12 cellular contexts compared by ENCODE assay signal in genomic region chr7:106281919-106282318, GRCh38. TPM values are rescaled to one million over a fixed set of nuclear protein-coding genes. Genes with fewer than 3 reads are reported as not detected.
DNase-seq lines count a peak whose midpoint lies in the region; ATAC-seq and TF ChIP-seq lines count a peak whose summit lies in the region.
"Had no signal": no experiment of that assay in that cellular context is flagged by ENCODE, and none has a peak within 500 bp of the region (broad histone marks: within the 10 kb centered on the region; RNA-seq: fewer than 3 reads in every experiment).

No MANE protein-coding gene starts in this region.

- no peak for TF ChIP-seq CTCF in GM12865 (IDR thresholded peaks at IDR 0.05; ENCODE audit: insufficient read depth, low read depth, low read length, missing control alignments)
- TF ChIP-seq CTCF in OCI-LY7 (conservative IDR thresholded peaks at IDR 0.05; ENCODE audit: low read length) = no peak
- TF ChIP-seq CTCF in neutrophil (IDR thresholded peaks at IDR 0.05) = no peak
- no peak for TF ChIP-seq CTCF in SK-N-SH (IDR thresholded peaks at IDR 0.05)

- peak; percentile 38 for DNase-seq in GM12865 (ENCODE audit: low read depth)
- DNase-seq in OCI-LY7 (ENCODE audit: low spot score) = no peak
- DNase-seq in caudate nucleus (lab: John Stamatoyannopoulos, UW) = no peak
- no peak for DNase-seq in NAMALWA (ENCODE audit: low spot score)
- no peak for DNase-seq in SK-N-SH
- DNase-seq: activated CD4-positive, CD25-positive, alpha-beta regulatory T cell treated with anti-CD3 and anti-CD28 coated beads, Interleukin-2, amount 50 U/mL, for 72 hours; brain microvascular endothelial cell; NCI-H526; SJCRH30 had no signal

- CTCF ChIA-PET in OCI-LY7 (lab: Charles Lee; ENCODE audit: unreplicated experiment) = interaction anchor here (1.1 kb wide), 1 partner anchor 10 kb away, joined by 3 read pairs; no protein-coding TSS in a partner anchor
- CTCF ChIA-PET in SK-N-SH (lab: Yijun Ruan, JAX) = interaction anchor here (1.5 kb wide), 1 partner anchor 105 kb away, joined by 7 read pairs; no protein-coding TSS in a partner anchor

- no peak for ATAC-seq in GM18511 (IDR thresholded peaks at IDR 0.05; ENCODE audit: unreplicated experiment)

- no peaks in the 10 kb centered on the region for H3K27me3 ChIP-seq in neutrophil
- H3K27me3 ChIP-seq in SK-N-SH (ENCODE audit: insufficient read depth) = no peaks in the 10 kb centered on the region
- H3K27me3 ChIP-seq: brain microvascular endothelial cell, SJCRH30 had no signal

- TF ChIP-seq RAD21 in SK-N-SH (IDR thresholded peaks at IDR 0.05; ENCODE audit: low read length) = no peak

- peaks cover 31% of the 10 kb centered on the region for H3K4me1 ChIP-seq in OCI-LY7 (ENCODE audit: insufficient read depth, low read length, poor library complexity, severe bottlenecking)
- peaks cover 48 to 53% of the 10 kb centered on the region in 2 experiments for H3K4me1 ChIP-seq in neutrophil (ENCODE audit: control insufficient read depth in 1 of 2, insufficient read depth in 1 of 2, low read depth in 1 of 2, low read length in 1 of 2)
- H3K4me1 ChIP-seq in SK-N-SH (ENCODE audit: control insufficient read depth in 1 of 2, insufficient read depth in 2 of 2, low read depth in 1 of 2, low read length in 1 of 2) = peaks cover 12 to 22% of the 10 kb centered on the region in 2 experiments; a peak in 3 of 4 replicates
- H3K4me1 ChIP-seq: parathyroid adenoma had no signal

- H3K79me2 ChIP-seq in OCI-LY7 (ENCODE audit: insufficient read depth, low read depth, low read length) = peaks cover 59% of the 10 kb centered on the region
- peaks cover 72% of the 10 kb centered on the region for H3K79me2 ChIP-seq in SK-N-SH (ENCODE audit: insufficient read depth)

- TF ChIP-seq EP300 in SK-N-SH (IDR thresholded peaks at IDR 0.05; ENCODE audit: borderline replicate concordance in 1 of 2, low read depth in 1 of 2, low read length in 1 of 2) = no peak

- peak overlapping the region; percentile 94 for H3K4me3 ChIP-seq in GM12865 (ENCODE audit: low read depth, low read length)
- no peak overlapping the region for H3K4me3 ChIP-seq in OCI-LY7 (ENCODE audit: low read depth, low read length, poor library complexity, severe bottlenecking)
- H3K4me3 ChIP-seq in neutrophil (ENCODE audit: low read depth in 1 of 2, low read length in 1 of 2) = peak overlapping the region; percentile 86 to 89
- 0 out of 4 replicates have a peak overlapping the region, but pooled peaks of 1 of the 2 experiments have one; percentile 6 for H3K4me3 ChIP-seq in SK-N-SH (ENCODE audit: low read depth in 2 of 2, low read length in 1 of 2)
- H3K4me3 ChIP-seq: SJCRH30 had no signal

- no peak overlapping the region for H3K9ac ChIP-seq in SK-N-SH
- H3K9ac ChIP-seq: parathyroid adenoma had no signal

- peaks cover 19% of the 10 kb centered on the region for H3F3A ChIP-seq in SK-N-SH (replicated peaks; ENCODE audit: insufficient read depth)

- H2AFZ ChIP-seq in OCI-LY7 (ENCODE audit: low read length) = no peak overlapping the region
- H2AFZ ChIP-seq in SK-N-SH (ENCODE audit: low read depth) = no peak overlapping the region
- H2AFZ ChIP-seq: parathyroid adenoma had no signal

- 98% methylated on average over 3 of the region's 3 CpGs for WGBS in SK-N-SH (ENCODE audit: low lambda C conversion rate)

- peaks cover 19% of the 10 kb centered on the region for H3K36me3 ChIP-seq in OCI-LY7 (ENCODE audit: insufficient read depth, low read length)
- peaks cover 67% of the 10 kb centered on the region for H3K36me3 ChIP-seq in neutrophil
- peaks cover 1 to 8% of the 10 kb centered on the region in 2 experiments for H3K36me3 ChIP-seq in SK-N-SH (replicated peaks in 1 of 2; ENCODE audit: control insufficient read depth in 1 of 2, insufficient read depth in 2 of 2, low read length in 1 of 2)
- H3K36me3 ChIP-seq: brain microvascular endothelial cell, SJCRH30 had no signal

- no peaks in the 10 kb centered on the region for H3K9me2 ChIP-seq in OCI-LY7 (ENCODE audit: insufficient read depth, low read length)
- no peaks in the 10 kb centered on the region for H3K9me2 ChIP-seq in SK-N-SH

- intact Hi-C loops in OCI-LY7 (cut with micrococcal nuclease; ENCODE audit: unreplicated experiment) = loop anchor here (10.0 kb wide), 2 partner anchors 747 to 883 kb away; partner anchors contain the start of genes HBP1 and RINT1

- POLR2A ChIA-PET in OCI-LY7 (lab: Charles Lee) = interaction anchor here (0.7 to 1.0 kb wide), 3 partner anchors 11 to 254 kb away, joined by 3 read pairs; no protein-coding TSS in a partner anchor
- POLR2A ChIA-PET in SK-N-SH (lab: Yijun Ruan, JAX) = no interaction called here

- no peak overlapping the region for H3K27ac ChIP-seq in OCI-LY7 (ENCODE audit: low read depth, low read length, poor library complexity, severe bottlenecking)
- peak overlapping the region; percentile 4 for H3K27ac ChIP-seq in caudate nucleus (ENCODE audit: low read depth, low read length)
- H3K27ac ChIP-seq in neutrophil = peak overlapping the region; percentile 96
- no peak overlapping the region for H3K27ac ChIP-seq in SK-N-SH (ENCODE audit: low read depth in 2 of 2, low read length in 1 of 2)
- H3K27ac ChIP-seq: brain microvascular endothelial cell, parathyroid adenoma, SJCRH30 had no signal

- no peaks in the 10 kb centered on the region for H3K9me3 ChIP-seq in OCI-LY7 (ENCODE audit: low read length)
- H3K9me3 ChIP-seq in neutrophil = peaks cover 3% of the 10 kb centered on the region
- H3K9me3 ChIP-seq in SK-N-SH = no peaks in the 10 kb centered on the region
- H3K9me3 ChIP-seq: SJCRH30 had no signal

- no TSS peak for BruUV-seq in OCI-LY7 (replicated peaks; lab: Mats Ljungman, UMichigan)

- H4K20me1 ChIP-seq in OCI-LY7 (ENCODE audit: insufficient read depth, low read length) = peaks cover 38% of the 10 kb centered on the region; the same call in 1 of the 2 replicates
- peaks cover 17% of the 10 kb centered on the region for H4K20me1 ChIP-seq in SK-N-SH (ENCODE audit: insufficient read depth)

- H3K4me2 ChIP-seq in OCI-LY7 (ENCODE audit: low read length) (peak overlapping the region; percentile 90), SK-N-SH (no peak overlapping the region)

TF ChIP-seq in SK-N-SH, 30 proteins besides CTCF, POLR2A, EP300 and RAD21 (continues in another document):
- TF ChIP-seq ZBTB33 (IDR thresholded peaks at IDR 0.05; ENCODE audit: borderline replicate concordance, low read depth) (no peak), CHD2 (IDR thresholded peaks at IDR 0.05; ENCODE audit: low read length, partially characterized antibody) (no peak), MXI1 (IDR thresholded peaks at IDR 0.05; ENCODE audit: low read depth, low read length) (no peak), TAF1 (IDR thresholded peaks at IDR 0.05; ENCODE audit: borderline replicate concordance, low read depth, low read length) (no peak), FOXM1 (IDR thresholded peaks at IDR 0.05; ENCODE audit: low read depth) (no peak), TCF12 (IDR thresholded peaks at IDR 0.05) (no peak), USF2 (IDR thresholded peaks at IDR 0.05; ENCODE audit: borderline replicate concordance, low read depth, low read length) (no peak), USF1 (IDR thresholded peaks at IDR 0.05; ENCODE audit: borderline replicate concordance, low read depth) (no peak), NRF1 (IDR thresholded peaks at IDR 0.05; ENCODE audit: low read depth, low read length) (no peak), MAX (IDR thresholded peaks at IDR 0.05; ENCODE audit: low read depth) (no peak), RCOR1 (IDR thresholded peaks at IDR 0.05; ENCODE audit: low read length) (no peak), YY1 (IDR thresholded peaks at IDR 0.05; ENCODE audit: low read depth) (no peak)

RNA-seq across cellular contexts. Expression of gene NAMPT, which starts 2.9 kb away (rescaled TPM):
- total RNA-seq in OCI-LY7 (2014; rRNA removed; shearing (Covaris generic)) = 19.3 and 20.7 TPM in 2 replicates
- 80.2 and 82.2 TPM in 2 replicates for total RNA-seq in OCI-LY7 (2022)
- polyA plus RNA-seq in SK-N-SH (2012; rRNA removed) = 20.1 and 25.5 TPM in 2 replicates
- 33.9 and 38.2 TPM in 2 replicates for polyA plus RNA-seq in SK-N-SH (2012; cell fraction: cytosol; rRNA removed)
- polyA plus RNA-seq in SK-N-SH (2012; cell fraction: nucleus; rRNA removed) = 12.6 and 34.2 TPM in 2 replicates

Comparison
In these comparisons a context has a peak if more than half of its experiments do, and no peak if none do; other contexts are left out.
1. H3K27ac ChIP-seq: peak in caudate nucleus (single experiment) and neutrophil (single experiment); none in OCI-LY7 (single experiment) and SK-N-SH (0 of 2).